ENCODE assay signal across 12 cellular contexts in genomic region chr6:7196019-7196402, GRCh38.
DNase-seq lines count a peak whose midpoint lies in the region; ATAC-seq and TF ChIP-seq lines count a peak whose summit lies in the region.
"Had no signal": no experiment of that assay in that cellular context is flagged by ENCODE, and none has a peak within 500 bp of the region (broad histone marks: within the 10 kb centered on the region; RNA-seq: fewer than 3 reads in every experiment).

No MANE protein-coding gene starts in this region.

- H3K4me1 ChIP-seq in right cardiac atrium (ENCODE audit: control insufficient read depth, insufficient read depth, low read length) (peaks cover 3% of the 10 kb centered on the region), vagina (peaks cover 32% of the 10 kb centered on the region)

- no peak for TF ChIP-seq POLR2A in vagina (IDR thresholded peaks at IDR 0.05)

- H3K27ac Mint-ChIP-seq in activated naive CD4-positive, alpha-beta T cell treated with anti-CD3 and anti-CD28 coated beads for 36 hours = no peak overlapping the region
- H3K27ac Mint-ChIP-seq in activated CD8-positive, alpha-beta T cell treated with anti-CD3 and anti-CD28 coated beads for 36 hours = peak overlapping the region; percentile 70
- peak overlapping the region; percentile 73 for H3K27ac Mint-ChIP-seq in stimulated activated effector memory CD8-positive, alpha-beta T cell treated with anti-CD3 and anti-CD28 coated beads, Interleukin-12 subunit alpha, Interleukin-12 subunit beta, amount 100 ng/mL, for 72 hours

- H3K36me3 Mint-ChIP-seq in activated naive CD4-positive, alpha-beta T cell treated with anti-CD3 and anti-CD28 coated beads for 36 hours (ENCODE audit: low read depth) = peaks cover 23% of the 10 kb centered on the region
- peaks cover 36% of the 10 kb centered on the region for H3K36me3 Mint-ChIP-seq in activated CD8-positive, alpha-beta T cell treated with anti-CD3 and anti-CD28 coated beads for 36 hours (ENCODE audit: low read depth)
- H3K36me3 Mint-ChIP-seq in stimulated activated effector memory CD8-positive, alpha-beta T cell treated with anti-CD3 and anti-CD28 coated beads, Interleukin-12 subunit alpha, Interleukin-12 subunit beta, amount 100 ng/mL, for 72 hours = peaks cover 60% of the 10 kb centered on the region

- H3K9me3 ChIP-seq in right cardiac atrium (ENCODE audit: control insufficient read depth, low read length) (no peaks in the 10 kb centered on the region), WERI-Rb-1 (ENCODE audit: severe bottlenecking) (no peaks in the 10 kb centered on the region), vagina (no peaks in the 10 kb centered on the region)
- H3K9me3 ChIP-seq: tibial artery had no signal

- peaks cover 36% of the 10 kb centered on the region for H3K4me1 Mint-ChIP-seq in activated naive CD4-positive, alpha-beta T cell treated with anti-CD3 and anti-CD28 coated beads for 36 hours (ENCODE audit: low read depth)
- peaks cover 35% of the 10 kb centered on the region for H3K4me1 Mint-ChIP-seq in activated CD8-positive, alpha-beta T cell treated with anti-CD3 and anti-CD28 coated beads for 36 hours (ENCODE audit: low read depth)
- peaks cover 8% of the 10 kb centered on the region for H3K4me1 Mint-ChIP-seq in stimulated activated effector memory CD8-positive, alpha-beta T cell treated with anti-CD3 and anti-CD28 coated beads, Interleukin-12 subunit alpha, Interleukin-12 subunit beta, amount 100 ng/mL, for 72 hours

- no peak overlapping the region for H3K4me3 Mint-ChIP-seq in activated naive CD4-positive, alpha-beta T cell treated with anti-CD3 and anti-CD28 coated beads for 36 hours
- peak overlapping the region; percentile 46 for H3K4me3 Mint-ChIP-seq in activated CD8-positive, alpha-beta T cell treated with anti-CD3 and anti-CD28 coated beads for 36 hours
- H3K4me3 Mint-ChIP-seq in stimulated activated effector memory CD8-positive, alpha-beta T cell treated with anti-CD3 and anti-CD28 coated beads, Interleukin-12 subunit alpha, Interleukin-12 subunit beta, amount 100 ng/mL, for 72 hours = no peak overlapping the region

- peaks cover 59% of the 10 kb centered on the region for H3K36me3 ChIP-seq in WERI-Rb-1
- peaks cover 0 to 4% of the 10 kb centered on the region in 2 donors for H3K36me3 ChIP-seq in vagina

- DNase-seq in activated naive CD4-positive, alpha-beta T cell treated with anti-CD3 and anti-CD28 coated beads for 36 hours = peak; percentile 14
- DNase-seq in activated naive CD4-positive, alpha-beta T cell treated with anti-CD3 and anti-CD28 coated beads, Interleukin-2, amount 50 U/mL, for 16 hours = no peak
- peak; percentile 38 for DNase-seq in activated CD8-positive, alpha-beta T cell treated with anti-CD3 and anti-CD28 coated beads for 36 hours
- DNase-seq in right cardiac atrium = no peak
- DNase-seq in stimulated activated effector memory CD8-positive, alpha-beta T cell treated with anti-CD3 and anti-CD28 coated beads, Interleukin-12 subunit alpha, Interleukin-12 subunit beta, amount 100 ng/mL, for 72 hours (ENCODE audit: low spot score in 2 of 2) = no peak
- DNase-seq in GM03348 (ENCODE audit: low spot score) = no peak
- no peak for DNase-seq in WERI-Rb-1
- DNase-seq in vagina (ENCODE audit: extremely low spot score in 2 of 2) = no peak
- DNase-seq: dorsolateral prefrontal cortex, NCI-H510A, tibial artery had no signal

- 35% methylated on average over 7 of the region's 7 CpGs for WGBS in right cardiac atrium

- no peaks in the 10 kb centered on the region for H3K27me3 ChIP-seq in right cardiac atrium (ENCODE audit: control insufficient read depth, insufficient read depth)
- H3K27me3 ChIP-seq in WERI-Rb-1 (ENCODE audit: insufficient read depth, low read depth, severe bottlenecking) = no peaks in the 10 kb centered on the region
- H3K27me3 ChIP-seq in vagina = no peaks in the 10 kb centered on the region
- H3K27me3 ChIP-seq: dorsolateral prefrontal cortex, tibial artery had no signal

- H3K9me3 Mint-ChIP-seq in activated naive CD4-positive, alpha-beta T cell treated with anti-CD3 and anti-CD28 coated beads for 36 hours = no peaks in the 10 kb centered on the region
- H3K9me3 Mint-ChIP-seq in activated CD8-positive, alpha-beta T cell treated with anti-CD3 and anti-CD28 coated beads for 36 hours = no peaks in the 10 kb centered on the region
- no peaks in the 10 kb centered on the region for H3K9me3 Mint-ChIP-seq in stimulated activated effector memory CD8-positive, alpha-beta T cell treated with anti-CD3 and anti-CD28 coated beads, Interleukin-12 subunit alpha, Interleukin-12 subunit beta, amount 100 ng/mL, for 72 hours

- TF ChIP-seq CTCF in activated CD8-positive, alpha-beta T cell treated with anti-CD3 and anti-CD28 coated beads for 36 hours (IDR thresholded peaks at IDR 0.05) = no peak
- no peak for TF ChIP-seq CTCF in WERI-Rb-1 (IDR thresholded peaks at IDR 0.05; ENCODE audit: low read depth, low read length)
- no peak for TF ChIP-seq CTCF in vagina (IDR thresholded peaks at IDR 0.05)

- ATAC-seq in activated CD8-positive, alpha-beta T cell treated with anti-CD3 and anti-CD28 coated beads for 36 hours = peak; percentile 82
- peak; percentile 67 to 74 for ATAC-seq in right cardiac atrium
- ATAC-seq in stimulated activated effector memory CD8-positive, alpha-beta T cell treated with anti-CD3 and anti-CD28 coated beads, Interleukin-12 subunit alpha, Interleukin-12 subunit beta, amount 100 ng/mL, for 72 hours = no peak

- H3K27ac ChIP-seq in right cardiac atrium (ENCODE audit: low read length) (no peak overlapping the region), WERI-Rb-1 (no peak overlapping the region), vagina (no peak overlapping the region)
- H3K27ac ChIP-seq: dorsolateral prefrontal cortex, KMS-11, tibial artery had no signal

- POLR2A ChIA-PET in activated CD8-positive, alpha-beta T cell treated with anti-CD3 and anti-CD28 coated beads for 36 hours (lab: Charles Lee) = interaction anchor here (0.8 kb wide), 1 partner anchor 9 kb away, joined by 3 read pairs; no protein-coding TSS in a partner anchor

- CTCF ChIA-PET in activated naive CD4-positive, alpha-beta T cell treated with anti-CD3 and anti-CD28 coated beads for 36 hours (lab: Charles Lee) = interaction anchor here (0.6 to 1.1 kb wide), 3 partner anchors 15 to 542 kb away, joined by 3 read pairs; no protein-coding TSS in a partner anchor
- CTCF ChIA-PET in activated CD8-positive, alpha-beta T cell treated with anti-CD3 and anti-CD28 coated beads for 36 hours (lab: Charles Lee) = interaction anchor here (0.7 kb wide), 1 partner anchor 15 kb away, joined by 4 read pairs; no protein-coding TSS in a partner anchor

- intact Hi-C loops in activated naive CD4-positive, alpha-beta T cell treated with anti-CD3 and anti-CD28 coated beads for 36 hours (cut with micrococcal nuclease) = no loop called here
- intact Hi-C loops in activated CD8-positive, alpha-beta T cell treated with anti-CD3 and anti-CD28 coated beads for 36 hours (cut with micrococcal nuclease) = no loop called here
- intact Hi-C loops in right cardiac atrium (cut with DNase I) = no loop called here
- intact Hi-C loops in vagina (cut with DNase I) = no loop called here

- no peak overlapping the region for H3K4me3 ChIP-seq in right cardiac atrium (ENCODE audit: low read length)
- no peak overlapping the region for H3K4me3 ChIP-seq in WERI-Rb-1 (ENCODE audit: low read depth, low read length)
- no peak overlapping the region for H3K4me3 ChIP-seq in vagina
- H3K4me3 ChIP-seq: dorsolateral prefrontal cortex, tibial artery had no signal

- H3K27me3 Mint-ChIP-seq in activated naive CD4-positive, alpha-beta T cell treated with anti-CD3 and anti-CD28 coated beads for 36 hours (ENCODE audit: low read depth) = no peaks in the 10 kb centered on the region
- no peaks in the 10 kb centered on the region for H3K27me3 Mint-ChIP-seq in activated CD8-positive, alpha-beta T cell treated with anti-CD3 and anti-CD28 coated beads for 36 hours

Comparison
In these comparisons a context has a peak if more than half of its experiments do, and no peak if none do; other contexts are left out.
1. DNase-seq: peak in activated naive CD4-positive, alpha-beta T cell treated with anti-CD3 and anti-CD28 coated beads for 36 hours (single experiment) and activated CD8-positive, alpha-beta T cell treated with anti-CD3 and anti-CD28 coated beads for 36 hours (single experiment); none in activated naive CD4-positive, alpha-beta T cell treated with anti-CD3 and anti-CD28 coated beads, Interleukin-2, amount 50 U/mL, for 16 hours (single experiment), right cardiac atrium (0 of 3), stimulated activated effector memory CD8-positive, alpha-beta T cell treated with anti-CD3 and anti-CD28 coated beads, Interleukin-12 subunit alpha, Interleukin-12 subunit beta, amount 100 ng/mL, for 72 hours (0 of 2), GM03348 (single experiment), WERI-Rb-1 (single experiment) and vagina (0 of 2).